24 cellular contexts compared by ENCODE assay signal in genomic region chr1:1901641-1902294, GRCh38. TPM values are rescaled to one million over a fixed set of nuclear protein-coding genes. Genes with fewer than 3 reads are reported as not detected.
DNase-seq lines count a peak whose midpoint lies in the region; ATAC-seq, FAIRE-seq and TF ChIP-seq lines count a peak whose summit lies in the region.
"Had no signal": no experiment of that assay in that cellular context is flagged by ENCODE, and none has a peak within 500 bp of the region (broad histone marks: within the 10 kb centered on the region; RNA-seq: fewer than 3 reads in every experiment).

No MANE protein-coding gene starts in this region.

- intact Hi-C loops in Panc1 (cut with micrococcal nuclease; ENCODE audit: unreplicated experiment) (no loop called here), kidney (cut with DNase I) (no loop called here)

- CTCF ChIA-PET in Panc1 (lab: Charles Lee) = interaction anchor here (0.5 kb wide), 1 partner anchor 191 kb away, joined by 7 read pairs; no protein-coding TSS in a partner anchor

- no peak for FAIRE-seq in kidney (lab: Jason Lieb, UNC)
- FAIRE-seq: H1, RCC 7860 had no signal

- no peaks in the 10 kb centered on the region for H3K27me3 ChIP-seq in BLaER1
- H3K27me3 ChIP-seq in DOHH2 (ENCODE audit: control insufficient read depth, low read length) = no peaks in the 10 kb centered on the region
- H3K27me3 ChIP-seq in Panc1 (ENCODE audit: control insufficient read depth, insufficient read depth, low read length) = no peaks in the 10 kb centered on the region
- H3K27me3 ChIP-seq: SJSA1 had no signal

- no TSS peak for BruUV-seq in Panc1 (replicated peaks; lab: Mats Ljungman, UMichigan)

- no peak for DNase-seq in Panc1 (ENCODE audit: low read depth, low spot score)
- peak; percentile 71 for DNase-seq in kidney
- DNase-seq in activated CD4-positive, alpha-beta T cell treated with anti-CD3 and anti-CD28 coated beads, Interleukin-2, amount 50 U/mL, for 1 hour = no peak
- no peak for DNase-seq in NCI-H524 (lab: John Stamatoyannopoulos, UW)
- DNase-seq in NCI-H510A treated with DMSO at 0.1 percent for 48 hours (lab: John Stamatoyannopoulos, UW) = no peak
- DNase-seq: DMS153, DND-41, Karpas-422, MV-4-11, NCI-H1105, NCI-H146, NCI-H2029, NCI-H446 treated with DMSO at 0.1 percent for 48 hours, NCI-H69, T-cell had no signal

- peak overlapping the region; percentile 92 for H3K27ac ChIP-seq in BLaER1
- no peak overlapping the region for H3K27ac ChIP-seq in DOHH2 (ENCODE audit: low read depth, low read length)
- H3K27ac ChIP-seq in Panc1 (ENCODE audit: low read length) = no peak overlapping the region
- no peak overlapping the region for H3K27ac ChIP-seq in kidney (ENCODE audit: low read depth in 2 of 2, low read length in 2 of 2)
- H3K27ac ChIP-seq: SJSA1 had no signal

- peaks cover 7% of the 10 kb centered on the region; the same call in 1 of the 2 replicates for H3K9me3 ChIP-seq in BLaER1
- H3K9me3 ChIP-seq in DOHH2 (ENCODE audit: control insufficient read depth, insufficient read depth, low read length) = peaks cover 8% of the 10 kb centered on the region; the same call in 1 of the 2 replicates
- H3K9me3 ChIP-seq in Panc1 (ENCODE audit: control insufficient read depth, insufficient read depth, low read depth, low read length) = no peaks in the 10 kb centered on the region
- H3K9me3 ChIP-seq in kidney (ENCODE audit: control insufficient read depth in 1 of 2, low read length in 2 of 2) = no peaks in the 10 kb centered on the region
- H3K9me3 ChIP-seq: SJSA1 had no signal

- in situ Hi-C loops in Panc1 (cut with HindIII; ENCODE audit: low pct_unique_long_range_greater_than_20kb, low sequenced_read_pairs) = no loop called here

- no peaks in the 10 kb centered on the region for H4K20me1 ChIP-seq in BLaER1
- H4K20me1 ChIP-seq in DOHH2 (ENCODE audit: control insufficient read depth, insufficient read depth, low read depth, low read length) = no peaks in the 10 kb centered on the region

- H3K4me2 ChIP-seq in BLaER1 (peak overlapping the region; percentile 92), DOHH2 (ENCODE audit: low read length) (peak overlapping the region; percentile 21; the same call in 1 of the 2 replicates)

- peaks cover 7% of the 10 kb centered on the region; the same call in 1 of the 2 replicates for H3F3A ChIP-seq in DOHH2 (ENCODE audit: control insufficient read depth, insufficient read depth)

- no peak for TF ChIP-seq CTCF in DOHH2 (IDR thresholded peaks at IDR 0.05; ENCODE audit: low read depth, low read length, poor library complexity, severe bottlenecking)
- no peak for TF ChIP-seq CTCF in Panc1 (IDR thresholded peaks at IDR 0.05)
- TF ChIP-seq CTCF in kidney (IDR thresholded peaks at IDR 0.05; ENCODE audit: borderline replicate concordance, extremely low read depth, insufficient read depth) = no peak

- H3K4me3 ChIP-seq in BLaER1 = no peak overlapping the region
- H3K4me3 ChIP-seq in DOHH2 (ENCODE audit: low read length) = no peak overlapping the region
- H3K4me3 ChIP-seq in Panc1 (ENCODE audit: low read depth in 2 of 2, low read length in 2 of 2) = no peak overlapping the region
- no peak overlapping the region for H3K4me3 ChIP-seq in kidney (ENCODE audit: low read length in 2 of 2)
- H3K4me3 ChIP-seq: SJSA1 had no signal

- H3K9me2 ChIP-seq in DOHH2 (replicated peaks; ENCODE audit: control insufficient read depth, low read length) = no peaks in the 10 kb centered on the region

- H3K9ac ChIP-seq in BLaER1 (peak overlapping the region; percentile 51), kidney (ENCODE audit: low read length in 2 of 2) (no peak overlapping the region)

- H3K36me3 ChIP-seq in BLaER1 (no peaks in the 10 kb centered on the region), DOHH2 (ENCODE audit: control insufficient read depth, low read length) (no peaks in the 10 kb centered on the region), Panc1 (ENCODE audit: control insufficient read depth, insufficient read depth, low read length) (no peaks in the 10 kb centered on the region), kidney (ENCODE audit: control insufficient read depth in 1 of 2, insufficient read depth in 2 of 2, low read length in 2 of 2) (no peaks in the 10 kb centered on the region)
- H3K36me3 ChIP-seq: SJSA1 had no signal

- ATAC-seq in Panc1 = 0 out of 2 replicates have a peak, but pooled peaks have one; percentile 10
- ATAC-seq in GM21381 (IDR thresholded peaks at IDR 0.05; ENCODE audit: unreplicated experiment) = no peak
- ATAC-seq: HCT116, T-cell had no signal

- H3K4me1 ChIP-seq in BLaER1 (peaks cover 76% of the 10 kb centered on the region), DOHH2 (ENCODE audit: control insufficient read depth, low read length) (peaks cover 38% of the 10 kb centered on the region), Panc1 (ENCODE audit: control insufficient read depth, insufficient read depth, low read length) (peaks cover 9% of the 10 kb centered on the region), kidney (ENCODE audit: control insufficient read depth in 1 of 2, insufficient read depth in 1 of 2, low read depth in 1 of 2, low read length in 2 of 2) (peaks cover 0 to 3% of the 10 kb centered on the region in 2 donors)

- POLR2A ChIA-PET in Panc1 (lab: Charles Lee) = interaction anchor here (0.9 kb wide), 1 partner anchor 16 kb away, joined by 5 read pairs; no protein-coding TSS in a partner anchor

- H3K79me2 ChIP-seq in DOHH2 (ENCODE audit: control insufficient read depth, low read length) = no peaks in the 10 kb centered on the region

RNA-seq across cellular contexts. Expression of gene GNB1, which starts 10.9 kb away (rescaled TPM):
- 499 TPM for total RNA-seq in Panc1 (2021; ENCODE audit: unreplicated experiment)
- 736 TPM for polyA plus RNA-seq in Panc1 (2012; ENCODE audit: insufficient read length)
- 347 TPM for total RNA-seq in kidney
- 144 TPM for polyA plus RNA-seq in kidney (ENCODE audit: insufficient read depth, low read depth, low replicate concordance)

RNA-seq across cellular contexts. Expression of gene CALML6, which starts 13.3 kb away (rescaled TPM):
- total RNA-seq in Panc1 (2021; ENCODE audit: unreplicated experiment) (1.5 TPM), kidney (0.13 TPM)
- 1.8 TPM for polyA plus RNA-seq in Panc1 (2012; ENCODE audit: insufficient read length)
- polyA plus RNA-seq in kidney (ENCODE audit: insufficient read depth, low read depth, low replicate concordance) = 1.2 TPM
- total RNA-seq: G401, SJSA1 had no signal
- polyA plus RNA-seq: IgD-negative memory B cell had no signal

RNA-seq across cellular contexts. Expression of gene TMEM52, which starts 17.3 kb away (rescaled TPM):
- total RNA-seq in Panc1 (2021; ENCODE audit: unreplicated experiment) (2.5 TPM), kidney (0.50 TPM)
- 4.1 TPM for polyA plus RNA-seq in Panc1 (2012; ENCODE audit: insufficient read length)
- 5.1 TPM for polyA plus RNA-seq in kidney (ENCODE audit: insufficient read depth, low read depth, low replicate concordance)
- polyA plus RNA-seq: IgD-negative memory B cell had no signal
